In genomic region chr18:10067670-10068659, GRCh38 we compare ENCODE assay signal across 21 cellular contexts.
DNase-seq lines count a peak whose midpoint lies in the region; ATAC-seq and TF ChIP-seq lines count a peak whose summit lies in the region.
"Had no signal": no experiment of that assay in that cellular context is flagged by ENCODE, and none has a peak within 500 bp of the region (broad histone marks: within the 10 kb centered on the region; RNA-seq: fewer than 3 reads in every experiment).

No MANE protein-coding gene starts in this region.

- H3K9ac ChIP-seq in stomach smooth muscle (ENCODE audit: low read length in 2 of 2), result peak overlapping the region in 1 of 2 donors; percentile 36
- H3K9ac ChIP-seq: BLaER1 had no signal

- ATAC-seq in GM23338 (peak; percentile 57), left lung (peak; percentile 82), GM18909 (IDR thresholded peaks at IDR 0.05; ENCODE audit: poor library complexity, unreplicated experiment) (no peak)
- ATAC-seq: GM12878, HepG2 had no signal

- H3K9me3 ChIP-seq in left lung, result no peaks in the 10 kb centered on the region
- no peaks in the 10 kb centered on the region for H3K9me3 ChIP-seq in stomach smooth muscle (ENCODE audit: control insufficient read depth in 2 of 2, low read length in 2 of 2)
- H3K9me3 ChIP-seq: BLaER1 had no signal

- H3K4me1 ChIP-seq in GM23338 (ENCODE audit: insufficient read depth) (no peaks in the 10 kb centered on the region; the same call in 1 of the 2 replicates), left lung (no peaks in the 10 kb centered on the region), stomach smooth muscle (ENCODE audit: control insufficient read depth, insufficient read depth, low read length) (peaks cover 29% of the 10 kb centered on the region)

- H3K4me3 Mint-ChIP-seq in GM23338, result no peak overlapping the region
- H3K4me3 Mint-ChIP-seq: CD8-positive, alpha-beta memory T cell; HFFc6 had no signal

- H3K27ac ChIP-seq in GM23338 (ENCODE audit: low read depth) (no peak overlapping the region), left lung (no peak overlapping the region), stomach smooth muscle (ENCODE audit: low read length) (peak overlapping the region; percentile 62)
- H3K27ac ChIP-seq: BLaER1 had no signal

- peaks cover 6% of the 10 kb centered on the region; the same call in 1 of the 2 replicates for H3K9me2 ChIP-seq in GM23338 (ENCODE audit: insufficient read depth)

- no peaks in the 10 kb centered on the region for H3F3A ChIP-seq in GM23338 (replicated peaks; ENCODE audit: low read depth)

- H4K20me1 ChIP-seq in GM23338 (replicated peaks; ENCODE audit: insufficient read depth), result no peaks in the 10 kb centered on the region
- H4K20me1 ChIP-seq: BLaER1 had no signal

- H3K27me3 Mint-ChIP-seq in GM23338 (ENCODE audit: insufficient read depth, low read depth, poor library complexity), result peaks cover 2% of the 10 kb centered on the region

- no peaks in the 10 kb centered on the region for H3K36me3 ChIP-seq in GM23338 (ENCODE audit: insufficient read depth)
- H3K36me3 ChIP-seq in left lung, result no peaks in the 10 kb centered on the region
- no peaks in the 10 kb centered on the region for H3K36me3 ChIP-seq in stomach smooth muscle (ENCODE audit: control insufficient read depth in 2 of 2, insufficient read depth in 2 of 2, low read length in 2 of 2)
- H3K36me3 ChIP-seq: BLaER1 had no signal

- H2AFZ ChIP-seq in GM23338, result peak overlapping the region; percentile 76

- no peak for TF ChIP-seq CTCF in GM23338 (conservative IDR thresholded peaks at IDR 0.05; ENCODE audit: low read depth in 2 of 2)
- no peak for TF ChIP-seq CTCF in left lung (IDR thresholded peaks at IDR 0.05)

- intact Hi-C loops in left lung (cut with DNase I), result no loop called here

- H3K9me3 Mint-ChIP-seq in GM23338, result no peaks in the 10 kb centered on the region
- H3K9me3 Mint-ChIP-seq: CD8-positive, alpha-beta memory T cell; HFFc6 had no signal

- peaks cover 33% of the 10 kb centered on the region for H3K4me1 Mint-ChIP-seq in GM23338
- H3K4me1 Mint-ChIP-seq: CD8-positive, alpha-beta memory T cell had no signal

- no peaks in the 10 kb centered on the region for H3K79me2 ChIP-seq in GM23338 (replicated peaks; ENCODE audit: insufficient read depth)

- H3K4me2 ChIP-seq in GM23338, result no peak overlapping the region
- H3K4me2 ChIP-seq: BLaER1 had no signal

- DNase-seq in GM23338 (ENCODE audit: low spot score) (no peak), SW480 (ENCODE audit: low spot score) (peak; percentile 70), left lung (no peak), amygdala (lab: John Stamatoyannopoulos, UW) (no peak), kidney tubule cell (ENCODE audit: low spot score) (no peak)
- DNase-seq in activated CD4-positive, CD25-positive, alpha-beta regulatory T cell (lab: John Stamatoyannopoulos, UW), result no peak
- DNase-seq: CD8-positive, alpha-beta memory T cell; DMS79 treated with DMSO at 0.1 percent for 48 hours; HFFc6; Kasumi-1; NCI-H1930; NCI-H2171; NCI-H446; NCI-H69; OCI-M1; SIG-M5 had no signal

- H3K27me3 ChIP-seq in GM23338 (ENCODE audit: insufficient read depth) (no peaks in the 10 kb centered on the region), left lung (no peaks in the 10 kb centered on the region), stomach smooth muscle (ENCODE audit: control insufficient read depth in 1 of 2, insufficient read depth in 2 of 2, low read length in 2 of 2) (no peaks in the 10 kb centered on the region)
- H3K27me3 ChIP-seq: BLaER1 had no signal

- no peaks in the 10 kb centered on the region for H3K36me3 Mint-ChIP-seq in GM23338 (ENCODE audit: low read depth)
- H3K36me3 Mint-ChIP-seq: CD8-positive, alpha-beta memory T cell had no signal

- no peak overlapping the region for H3K27ac Mint-ChIP-seq in GM23338
- H3K27ac Mint-ChIP-seq: HFFc6 had no signal

- H3K4me3 ChIP-seq in GM23338 (no peak overlapping the region), left lung (no peak overlapping the region), stomach smooth muscle (ENCODE audit: low read length in 2 of 2) (peak overlapping the region; percentile 36 to 44)
- H3K4me3 ChIP-seq: BLaER1, GM12878 had no signal

TF ChIP-seq in GM23338, 12 proteins besides CTCF, POLR2A, EP300 and RAD21:
- TF ChIP-seq REST (IDR thresholded peaks at IDR 0.05; ENCODE audit: unreplicated experiment) (no peak), NANOG (IDR thresholded peaks at IDR 0.05; ENCODE audit: borderline replicate concordance) (no peak), ZNF331 (CRISPR knock-in tag; IDR thresholded peaks at IDR 0.05; ENCODE audit: low read depth) (no peak), ZNF114 (CRISPR knock-in tag; IDR thresholded peaks at IDR 0.05) (no peak), CREB1 (CRISPR knock-in tag; IDR thresholded peaks at IDR 0.05; ENCODE audit: low read depth) (no peak), POLR2AphosphoS5 (IDR thresholded peaks at IDR 0.05; ENCODE audit: low read depth) (no peak)

Comparison
In these comparisons a context has a peak if more than half of its experiments do, and no peak if none do; other contexts are left out.
1. H3K4me3 ChIP-seq: peak in stomach smooth muscle (2 of 2); none in GM23338 (single experiment) and left lung (0 of 2).